In the genomic region with DNA sequence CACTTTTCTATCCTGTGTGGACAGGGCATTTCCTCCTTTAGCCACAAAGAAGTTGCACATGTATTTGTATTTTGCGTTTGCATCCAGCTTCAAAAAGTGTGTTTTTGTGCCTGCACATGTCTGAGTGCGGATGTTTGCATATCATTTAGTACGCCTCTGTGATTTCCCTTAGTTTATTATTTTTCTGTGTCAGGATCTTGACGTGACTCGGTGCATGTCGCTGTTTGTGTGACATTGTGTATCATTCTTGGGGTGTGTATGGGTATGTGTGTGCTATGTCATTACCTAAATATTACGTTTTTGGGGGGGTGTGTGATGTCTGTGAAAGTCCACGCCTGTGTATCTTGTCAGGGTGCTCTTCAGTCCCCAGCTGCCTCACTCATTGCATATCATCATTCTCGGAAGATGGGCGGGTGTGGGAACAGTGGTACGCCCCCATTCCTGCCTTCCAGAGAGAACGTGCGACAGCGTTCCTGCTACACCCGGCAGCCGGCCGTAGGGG, we compare ENCODE assay signal across 1 cellular context.
TF ChIP-seq lines count a peak whose summit lies in the region.

No MANE protein-coding gene starts in this region.

TF ChIP-seq in HCT116, 20 proteins besides CTCF, POLR2A, EP300 and RAD21 (continued from another document):
- TF ChIP-seq ZNF274 (IDR thresholded peaks at IDR 0.05; ENCODE audit: low read depth, low read length) (no peak), ATF3 (IDR thresholded peaks at IDR 0.05) (no peak)
- TF ChIP-seq, protein P1, sequence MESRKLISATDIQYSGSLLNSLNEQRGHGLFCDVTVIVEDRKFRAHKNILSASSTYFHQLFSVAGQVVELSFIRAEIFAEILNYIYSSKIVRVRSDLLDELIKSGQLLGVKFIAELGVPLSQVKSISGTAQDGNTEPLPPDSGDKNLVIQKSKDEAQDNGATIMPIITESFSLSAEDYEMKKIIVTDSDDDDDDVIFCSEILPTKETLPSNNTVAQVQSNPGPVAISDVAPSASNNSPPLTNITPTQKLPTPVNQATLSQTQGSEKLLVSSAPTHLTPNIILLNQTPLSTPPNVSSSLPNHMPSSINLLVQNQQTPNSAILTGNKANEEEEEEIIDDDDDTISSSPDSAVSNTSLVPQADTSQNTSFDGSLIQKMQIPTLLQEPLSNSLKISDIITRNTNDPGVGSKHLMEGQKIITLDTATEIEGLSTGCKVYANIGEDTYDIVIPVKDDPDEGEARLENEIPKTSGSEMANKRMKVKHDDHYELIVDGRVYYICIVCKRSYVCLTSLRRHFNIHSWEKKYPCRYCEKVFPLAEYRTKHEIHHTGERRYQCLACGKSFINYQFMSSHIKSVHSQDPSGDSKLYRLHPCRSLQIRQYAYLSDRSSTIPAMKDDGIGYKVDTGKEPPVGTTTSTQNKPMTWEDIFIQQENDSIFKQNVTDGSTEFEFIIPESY (IDR thresholded peaks at IDR 0.05; ENCODE audit: extremely low read depth, insufficient replicate concordance, low read length): no peak
